ENCODE assay signal across 7 cellular contexts in the genomic region with DNA sequence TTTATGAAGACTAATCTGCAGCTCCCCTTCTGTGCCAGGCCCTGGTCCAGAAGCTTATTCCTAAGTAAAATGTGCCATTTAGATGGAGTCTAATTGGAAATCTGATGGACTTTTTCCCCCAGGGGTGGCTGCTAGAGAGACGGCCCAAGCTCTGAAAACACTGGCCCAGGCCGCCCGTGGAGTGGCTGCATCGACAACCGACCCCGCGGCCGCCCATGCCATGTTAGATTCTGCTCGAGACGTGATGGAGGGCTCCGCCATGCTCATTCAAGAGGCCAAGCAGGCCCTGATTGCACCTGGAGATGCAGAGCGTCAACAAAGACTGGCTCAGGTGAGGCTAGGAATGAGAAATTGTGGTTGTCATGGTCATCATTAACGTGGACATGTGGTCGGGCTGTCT.
"Had no signal": no experiment of that assay in that cellular context is flagged by ENCODE, and none has a peak within 500 bp of the region (broad histone marks: within the 10 kb centered on the region; RNA-seq: fewer than 3 reads in every experiment).

No MANE protein-coding gene starts in this region.

- DNase-seq: H9, HCEC 1CT, IMR-90 had no signal

- H3K4me3 ChIP-seq: GM23338 had no signal

- H2AFZ ChIP-seq: GM23338 had no signal

- H3K4me3 Mint-ChIP-seq: GM23338, H9 had no signal

- H3K4me2 ChIP-seq: GM23338 had no signal

- H3K27ac Mint-ChIP-seq: GM23338 had no signal

- FAIRE-seq: H1, H54, HTR-8/SVneo had no signal

- ATAC-seq: GM23338 had no signal

- H3K9me3 Mint-ChIP-seq: GM23338, H9 had no signal
